ENCODE assay signal across 27 cellular contexts in genomic region chr10:75344170-75344569, GRCh38. TPM values are rescaled to one million over a fixed set of nuclear protein-coding genes. Genes with fewer than 3 reads are reported as not detected.
DNase-seq lines count a peak whose midpoint lies in the region; ATAC-seq, FAIRE-seq and TF ChIP-seq lines count a peak whose summit lies in the region.
"Had no signal": no experiment of that assay in that cellular context is flagged by ENCODE, and none has a peak within 500 bp of the region (broad histone marks: within the 10 kb centered on the region; RNA-seq: fewer than 3 reads in every experiment).

No MANE protein-coding gene starts in this region.

- CTCF ChIA-PET in HEK293 (lab: Yijun Ruan, JAX) = no interaction called here

- H3K27me3 Mint-ChIP-seq in osteocyte (ENCODE audit: unreplicated experiment) = peaks cover 17% of the 10 kb centered on the region

- DNase-seq in bronchial epithelial cell (ENCODE audit: low read depth) = no peak
- peak; percentile 83 for DNase-seq in osteocyte (ENCODE audit: extremely low spot score, unreplicated experiment)
- no peak for DNase-seq in activated CD4-positive, alpha-beta T cell treated with anti-CD3 and anti-CD28 coated beads for 48 hours
- no peak for DNase-seq in frontal cortex (ENCODE audit: low spot score in 2 of 2)
- DNase-seq: 8988T; ACHN; AML-193; BE2C; CD4-positive, alpha-beta T cell; CD8-positive, alpha-beta memory T cell; DMS 273 treated with DMSO at 0.1 percent for 48 hours; DMS79; EL; GDM1; GM23248; H9; HFFc6 had no signal

- no peaks in the 10 kb centered on the region for H3K27me3 ChIP-seq in bronchial epithelial cell (ENCODE audit: control insufficient read depth, insufficient read depth, low read length)
- H3K27me3 ChIP-seq: BE2C; BLaER1 treated with 17β-estradiol and CSF1 and Interleukin-3, amounts not matched to agents 10 nM and 100 nM had no signal

- H3K27ac ChIP-seq in HEK293 (ENCODE audit: extremely low read depth, low read depth, low read length) = no peak overlapping the region
- H3K27ac ChIP-seq: A549; BLaER1 treated with 17β-estradiol and CSF1 and Interleukin-3, amounts not matched to agents 10 nM and 100 nM; GM23248 had no signal

- H3K4me1 Mint-ChIP-seq in osteocyte (ENCODE audit: unreplicated experiment) = peaks cover 3% of the 10 kb centered on the region
- H3K4me1 Mint-ChIP-seq: CD14-positive monocyte; CD8-positive, alpha-beta memory T cell had no signal

- POLR2A ChIA-PET in HEK293 (lab: Yijun Ruan, JAX) = no interaction called here

- FAIRE-seq in bronchial epithelial cell (lab: Jason Lieb, UNC) (peak; percentile 43), frontal cortex (lab: Jason Lieb, UNC) (no peak)
- FAIRE-seq: A549, D721Med, GM12878, GM19239, H1 had no signal

- H3K27ac Mint-ChIP-seq in osteocyte (ENCODE audit: unreplicated experiment) = no peak overlapping the region
- H3K27ac Mint-ChIP-seq: CD4-positive, alpha-beta T cell; CD8-positive, alpha-beta memory T cell; H9; HFFc6 had no signal

- H3K36me3 Mint-ChIP-seq in osteocyte (ENCODE audit: unreplicated experiment) = no peaks in the 10 kb centered on the region
- H3K36me3 Mint-ChIP-seq: CD14-positive monocyte; CD8-positive, alpha-beta memory T cell had no signal

- H3K4me1 ChIP-seq in HEK293 (ENCODE audit: control insufficient read depth, insufficient read depth, low read length) = no peaks in the 10 kb centered on the region
- H3K4me1 ChIP-seq: A549, BE2C had no signal

- TF ChIP-seq CTCF in HEK293 (tag by site-specific recombination; IDR thresholded peaks at IDR 0.05) (no peak), bronchial epithelial cell (IDR thresholded peaks at IDR 0.05; ENCODE audit: insufficient read depth, low read length, severe bottlenecking) (no peak), osteocyte (IDR thresholded peaks at IDR 0.05) (no peak)

- H3K36me3 ChIP-seq in HEK293 (ENCODE audit: control insufficient read depth in 2 of 2, insufficient read depth in 1 of 2, low read length in 2 of 2) (no peaks in the 10 kb centered on the region), bronchial epithelial cell (ENCODE audit: control insufficient read depth, insufficient read depth, low read length) (no peaks in the 10 kb centered on the region)
- H3K36me3 ChIP-seq: BE2C; BLaER1 treated with 17β-estradiol and CSF1 and Interleukin-3, amounts not matched to agents 10 nM and 100 nM had no signal

- no peaks in the 10 kb centered on the region for H3K9me3 Mint-ChIP-seq in osteocyte (ENCODE audit: unreplicated experiment)
- H3K9me3 Mint-ChIP-seq: CD4-positive, alpha-beta T cell; CD8-positive, alpha-beta memory T cell; HFFc6 had no signal

- H3K9me3 ChIP-seq in HEK293 (ENCODE audit: control insufficient read depth, insufficient read depth, low read depth, low read length) = no peaks in the 10 kb centered on the region
- H3K9me3 ChIP-seq: BE2C had no signal

- no peak for ATAC-seq in HG03432 (IDR thresholded peaks at IDR 0.05; ENCODE audit: unreplicated experiment)
- ATAC-seq: A549, GM12878, HCT116 had no signal

- no peak overlapping the region for H3K4me3 Mint-ChIP-seq in osteocyte (ENCODE audit: unreplicated experiment)
- H3K4me3 Mint-ChIP-seq: CD14-positive monocyte; CD4-positive, alpha-beta T cell; CD8-positive, alpha-beta memory T cell; H9; HFFc6 had no signal

- H3K4me3 ChIP-seq in HEK293 (ENCODE audit: low read depth, low read length) = no peak overlapping the region
- no peak overlapping the region for H3K4me3 ChIP-seq in bronchial epithelial cell (ENCODE audit: low read depth, low read length)
- H3K4me3 ChIP-seq: A549; BLaER1 treated with 17β-estradiol and CSF1 and Interleukin-3, amounts not matched to agents 10 nM and 100 nM; GM12878; GM23248 had no signal

TF ChIP-seq in HEK293, 187 proteins besides CTCF, POLR2A, EP300 and RAD21 (continues in another document):
- TF ChIP-seq ZNF585B (tag by site-specific recombination; IDR thresholded peaks at IDR 0.05) = no peak
- TF ChIP-seq KLF7 (tag by site-specific recombination; IDR thresholded peaks at IDR 0.05; ENCODE audit: borderline replicate concordance) = no peak
- TF ChIP-seq ZNF792 (tag by site-specific recombination; IDR thresholded peaks at IDR 0.05) = no peak
- TF ChIP-seq ZNF214 (tag by site-specific recombination; IDR thresholded peaks at IDR 0.05; ENCODE audit: borderline replicate concordance) = no peak
- TF ChIP-seq ZNF707 (tag by site-specific recombination; IDR thresholded peaks at IDR 0.05) = no peak
- TF ChIP-seq ZNF10 (tag by site-specific recombination; IDR thresholded peaks at IDR 0.05) = no peak
- TF ChIP-seq SETDB1 (IDR thresholded peaks at IDR 0.05; ENCODE audit: insufficient read length, low read length) = peak; percentile 60
- TF ChIP-seq ZNF677 (tag by site-specific recombination; IDR thresholded peaks at IDR 0.05) = 0 out of 2 replicates have a peak, but pooled peaks have one; percentile 46
- no peak for TF ChIP-seq ZNF596 (tag by site-specific recombination; IDR thresholded peaks at IDR 0.05)
- no peak for TF ChIP-seq ZNF518A (tag by site-specific recombination; conservative IDR thresholded peaks at IDR 0.05; ENCODE audit: low read depth)
- no peak for TF ChIP-seq ZNF223 (tag by site-specific recombination; IDR thresholded peaks at IDR 0.05)
- TF ChIP-seq ZNF184 (tag by site-specific recombination; IDR thresholded peaks at IDR 0.05) = no peak
- 0 out of 2 replicates have a peak, but pooled peaks have one; percentile 36 for TF ChIP-seq ZNF610 (tag by site-specific recombination; IDR thresholded peaks at IDR 0.05; ENCODE audit: borderline replicate concordance)
- no peak for TF ChIP-seq KLF8 (tag by site-specific recombination; IDR thresholded peaks at IDR 0.05)
- TF ChIP-seq ZNF530 (tag by site-specific recombination; IDR thresholded peaks at IDR 0.05; ENCODE audit: low read depth) = no peak
- no peak for TF ChIP-seq ZNF274 (IDR thresholded peaks at IDR 0.05; ENCODE audit: low read length)
- no peak for TF ChIP-seq ZNF274 (tag by site-specific recombination; IDR thresholded peaks at IDR 0.05; ENCODE audit: borderline replicate concordance)
- TF ChIP-seq TRIM28 (IDR thresholded peaks at IDR 0.05; ENCODE audit: borderline replicate concordance, low read length) = peak; percentile 94; the same call in 1 of the 2 replicates
- no peak for TF ChIP-seq ZNF280D (tag by site-specific recombination; IDR thresholded peaks at IDR 0.05)
- no peak for TF ChIP-seq REPIN1 (tag by site-specific recombination; IDR thresholded peaks at IDR 0.05; ENCODE audit: low read depth)

RNA-seq across cellular contexts. Expression of gene ZNF503, which starts 57.4 kb away (rescaled TPM):
- total RNA-seq in bronchial epithelial cell (2.1 and 2.6 TPM in 2 replicates), osteocyte (38.5 and 42.1 TPM in 2 replicates), frontal cortex (1.6 TPM)

Comparison
In these comparisons a context has a peak if more than half of its experiments do, and no peak if none do; other contexts are left out.
1. RNA of gene ZNF503, which starts 57.4 kb away (total RNA-seq): 38.5 to 42.1 TPM in osteocyte; 2.1 to 2.6 TPM in bronchial epithelial cell and 1.6 TPM in frontal cortex (single experiment); every median in the first group is over 10 times any median in the second.